1 cellular context compared by ENCODE assay signal in the genomic region with DNA sequence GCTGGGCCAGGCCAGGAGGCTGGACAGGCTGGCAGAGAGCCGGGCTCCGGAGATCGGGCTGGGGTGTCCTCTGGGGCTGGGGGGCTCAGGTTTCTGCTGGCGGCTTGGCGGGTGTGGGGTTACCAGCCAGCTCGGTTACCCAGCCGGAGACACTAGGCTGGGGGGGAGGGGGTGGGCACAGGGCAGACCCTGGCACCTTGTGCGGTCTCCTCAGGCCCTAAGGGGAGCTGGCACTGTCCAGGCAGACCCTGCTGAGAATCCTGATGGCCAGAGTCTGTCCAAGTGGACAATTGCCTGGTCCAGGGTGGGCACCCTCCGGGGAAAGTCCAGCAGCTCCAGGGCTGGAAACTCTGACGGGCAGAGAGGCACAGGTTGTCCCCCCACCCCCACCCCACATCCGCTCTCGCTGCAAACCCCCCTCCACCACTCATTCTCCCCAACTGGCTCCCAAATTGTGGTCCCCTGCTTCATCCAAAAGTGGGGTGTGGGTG.
TF ChIP-seq lines count a peak whose summit lies in the region.

No MANE protein-coding gene starts in this region.

TF ChIP-seq in K562, 482 proteins besides CTCF, POLR2A, EP300 and RAD21:
- TF ChIP-seq EZH2 (IDR thresholded peaks at IDR 0.05; ENCODE audit: borderline replicate concordance, low read depth, low read length) (no peak), POLR2G (IDR thresholded peaks at IDR 0.05; ENCODE audit: low read depth, low read length) (peak; percentile 45; the same call in 1 of the 2 replicates), ZNF232 (CRISPR knock-in tag; IDR thresholded peaks at IDR 0.05) (no peak), TAF7 (tag; IDR thresholded peaks at IDR 0.05) (no peak), CXXC5 (CRISPR knock-in tag; IDR thresholded peaks at IDR 0.05) (no peak), NCOA2 (IDR thresholded peaks at IDR 0.05; ENCODE audit: partially characterized antibody in 2 of 2) (no peak), RBFOX2 (IDR thresholded peaks at IDR 0.05; ENCODE audit: low read depth, low read length) (peak; percentile 50)
- TF ChIP-seq, protein P1, sequence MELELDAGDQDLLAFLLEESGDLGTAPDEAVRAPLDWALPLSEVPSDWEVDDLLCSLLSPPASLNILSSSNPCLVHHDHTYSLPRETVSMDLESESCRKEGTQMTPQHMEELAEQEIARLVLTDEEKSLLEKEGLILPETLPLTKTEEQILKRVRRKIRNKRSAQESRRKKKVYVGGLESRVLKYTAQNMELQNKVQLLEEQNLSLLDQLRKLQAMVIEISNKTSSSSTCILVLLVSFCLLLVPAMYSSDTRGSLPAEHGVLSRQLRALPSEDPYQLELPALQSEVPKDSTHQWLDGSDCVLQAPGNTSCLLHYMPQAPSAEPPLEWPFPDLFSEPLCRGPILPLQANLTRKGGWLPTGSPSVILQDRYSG (tag; conservative IDR thresholded peaks at IDR 0.05; ENCODE audit: low read depth) = no peak
- TF ChIP-seq, protein P2, sequence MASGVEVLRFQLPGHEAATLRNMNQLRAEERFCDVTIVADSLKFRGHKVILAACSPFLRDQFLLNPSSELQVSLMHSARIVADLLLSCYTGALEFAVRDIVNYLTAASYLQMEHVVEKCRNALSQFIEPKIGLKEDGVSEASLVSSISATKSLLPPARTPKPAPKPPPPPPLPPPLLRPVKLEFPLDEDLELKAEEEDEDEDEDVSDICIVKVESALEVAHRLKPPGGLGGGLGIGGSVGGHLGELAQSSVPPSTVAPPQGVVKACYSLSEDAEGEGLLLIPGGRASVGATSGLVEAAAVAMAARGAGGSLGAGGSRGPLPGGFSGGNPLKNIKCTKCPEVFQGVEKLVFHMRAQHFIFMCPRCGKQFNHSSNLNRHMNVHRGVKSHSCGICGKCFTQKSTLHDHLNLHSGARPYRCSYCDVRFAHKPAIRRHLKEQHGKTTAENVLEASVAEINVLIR (CRISPR knock-in tag; IDR thresholded peaks at IDR 0.05) = no peak
- TF ChIP-seq, protein P3, sequence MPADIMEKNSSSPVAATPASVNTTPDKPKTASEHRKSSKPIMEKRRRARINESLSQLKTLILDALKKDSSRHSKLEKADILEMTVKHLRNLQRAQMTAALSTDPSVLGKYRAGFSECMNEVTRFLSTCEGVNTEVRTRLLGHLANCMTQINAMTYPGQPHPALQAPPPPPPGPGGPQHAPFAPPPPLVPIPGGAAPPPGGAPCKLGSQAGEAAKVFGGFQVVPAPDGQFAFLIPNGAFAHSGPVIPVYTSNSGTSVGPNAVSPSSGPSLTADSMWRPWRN (IDR thresholded peaks at IDR 0.05; ENCODE audit: low read depth) = no peak
TF ChIP-seq in K562: peak in this region for 2.
